ENCODE assay signal across 2 cellular contexts in the genomic region with DNA sequence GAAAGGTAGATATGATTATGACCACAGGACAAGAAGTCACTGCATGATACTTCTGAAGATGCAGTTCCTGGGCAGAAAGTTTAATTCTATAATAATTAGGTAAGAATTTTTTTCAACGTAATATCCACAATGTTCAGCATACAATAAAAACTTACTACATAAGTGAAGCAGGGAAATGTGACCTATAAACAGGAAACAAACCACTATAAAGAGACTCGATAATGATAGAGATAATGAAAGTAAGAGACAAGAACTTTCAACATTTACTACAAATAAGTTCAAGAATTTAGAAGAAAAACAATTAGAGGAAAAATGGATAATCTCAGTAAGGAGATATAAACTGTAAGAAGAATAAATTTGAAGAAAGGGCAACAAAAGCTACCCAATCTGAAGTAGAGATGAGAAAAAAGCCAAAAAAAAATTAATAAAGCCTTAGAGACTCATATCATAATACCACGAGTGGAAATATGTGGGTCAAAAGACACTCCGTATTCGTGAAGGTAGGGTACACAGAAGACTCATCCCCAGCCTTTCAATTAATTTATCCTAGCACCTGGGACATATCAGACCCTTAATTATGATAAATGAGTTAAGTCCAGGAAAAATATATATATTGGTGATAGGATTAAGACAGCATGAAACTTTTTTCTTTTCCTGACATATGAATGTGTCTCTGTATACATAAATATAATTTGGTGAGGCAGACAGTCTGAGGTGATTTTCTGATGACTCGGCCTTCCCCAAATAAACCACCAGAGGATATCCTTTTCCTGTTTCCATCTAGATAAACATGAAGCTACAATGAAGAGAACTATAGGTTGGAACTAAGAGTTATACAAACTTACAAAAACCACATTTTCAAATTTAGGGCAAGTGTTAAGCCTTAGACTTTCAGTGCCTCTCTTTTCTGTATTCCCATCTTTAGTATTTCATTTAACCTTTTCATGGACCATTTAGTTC.
TF ChIP-seq lines count a peak whose summit lies in the region.

No MANE protein-coding gene starts in this region.

TF ChIP-seq in IMR-90, 13 proteins besides CTCF, POLR2A, EP300 and RAD21 (continued from another document):
- TF ChIP-seq FOS (IDR thresholded peaks at IDR 0.05; ENCODE audit: low read depth, low read length) (0 out of 2 replicates have a peak, but pooled peaks have one; percentile 5), MAFK (IDR thresholded peaks at IDR 0.05; ENCODE audit: low read depth, low read length) (peak; percentile 55), CEBPB (IDR thresholded peaks at IDR 0.05; ENCODE audit: low read depth, low read length) (no peak)

TF ChIP-seq in K562, 482 proteins besides CTCF, POLR2A, EP300 and RAD21:
- TF ChIP-seq GMEB1 (CRISPR knock-in tag; IDR thresholded peaks at IDR 0.05) = no peak
- TF ChIP-seq KLF13 (tag; IDR thresholded peaks at IDR 0.05; ENCODE audit: borderline replicate concordance, low read depth) = no peak
- TF ChIP-seq, protein P1, sequence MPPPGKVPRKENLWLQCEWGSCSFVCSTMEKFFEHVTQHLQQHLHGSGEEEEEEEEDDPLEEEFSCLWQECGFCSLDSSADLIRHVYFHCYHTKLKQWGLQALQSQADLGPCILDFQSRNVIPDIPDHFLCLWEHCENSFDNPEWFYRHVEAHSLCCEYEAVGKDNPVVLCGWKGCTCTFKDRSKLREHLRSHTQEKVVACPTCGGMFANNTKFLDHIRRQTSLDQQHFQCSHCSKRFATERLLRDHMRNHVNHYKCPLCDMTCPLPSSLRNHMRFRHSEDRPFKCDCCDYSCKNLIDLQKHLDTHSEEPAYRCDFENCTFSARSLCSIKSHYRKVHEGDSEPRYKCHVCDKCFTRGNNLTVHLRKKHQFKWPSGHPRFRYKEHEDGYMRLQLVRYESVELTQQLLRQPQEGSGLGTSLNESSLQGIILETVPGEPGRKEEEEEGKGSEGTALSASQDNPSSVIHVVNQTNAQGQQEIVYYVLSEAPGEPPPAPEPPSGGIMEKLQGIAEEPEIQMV (tag; conservative IDR thresholded peaks at IDR 0.05; ENCODE audit: low read depth) = no peak
- no peak for TF ChIP-seq ILF3 (IDR thresholded peaks at IDR 0.05; ENCODE audit: borderline replicate concordance)
- TF ChIP-seq C11orf30 (IDR thresholded peaks at IDR 0.05; ENCODE audit: low read depth) = peak; percentile 58
- no peak for TF ChIP-seq NCOA6 (IDR thresholded peaks at IDR 0.05)
- no peak for TF ChIP-seq NFIC (IDR thresholded peaks at IDR 0.05)
- no peak for TF ChIP-seq GATA2 (CRISPR knock-in tag; IDR thresholded peaks at IDR 0.05)
- TF ChIP-seq CBX5 (IDR thresholded peaks at IDR 0.05; ENCODE audit: borderline replicate concordance, low read depth) = no peak
- no peak for TF ChIP-seq ZFP1 (CRISPR knock-in tag; IDR thresholded peaks at IDR 0.05)
- no peak for TF ChIP-seq THAP12 (CRISPR knock-in tag; IDR thresholded peaks at IDR 0.05)
- TF ChIP-seq SMAD3 (CRISPR knock-in tag; conservative IDR thresholded peaks at IDR 0.05) = no peak
- no peak for TF ChIP-seq ARID1B (IDR thresholded peaks at IDR 0.05)
- TF ChIP-seq KLF10 (CRISPR knock-in tag; IDR thresholded peaks at IDR 0.05) = no peak
- no peak for TF ChIP-seq MCM7 (IDR thresholded peaks at IDR 0.05)
- TF ChIP-seq GABPB1 (CRISPR knock-in tag; IDR thresholded peaks at IDR 0.05) = no peak
- 0 out of 2 replicates have a peak, but pooled peaks have one; percentile 21 for TF ChIP-seq MAFG (tag; conservative IDR thresholded peaks at IDR 0.05)
- no peak for TF ChIP-seq ZNF134 (CRISPR knock-in tag; conservative IDR thresholded peaks at IDR 0.05)
- no peak for TF ChIP-seq SETDB1 (IDR thresholded peaks at IDR 0.05; ENCODE audit: low read length)
- TF ChIP-seq MAFF (IDR thresholded peaks at IDR 0.05; ENCODE audit: low read length) = no peak
- no peak for TF ChIP-seq NFE2 (IDR thresholded peaks at IDR 0.05; ENCODE audit: low read depth)
- TF ChIP-seq ZBTB17 (CRISPR knock-in tag; IDR thresholded peaks at IDR 0.05) = no peak
- no peak for TF ChIP-seq KDM1A (IDR thresholded peaks at IDR 0.05)
- peak; percentile 27; the same call in 1 of the 2 replicates for TF ChIP-seq MAFK (IDR thresholded peaks at IDR 0.05; ENCODE audit: low read length)
- TF ChIP-seq ZNF316 (IDR thresholded peaks at IDR 0.05) = peak; percentile 73
- no peak for TF ChIP-seq HNRNPH1 (optimal IDR thresholded peaks at IDR 0.05; ENCODE audit: low read depth, low read length)
- no peak for TF ChIP-seq ZNF696 (CRISPR knock-in tag; conservative IDR thresholded peaks at IDR 0.05)
